8 cellular contexts compared by ENCODE assay signal in the genomic region with DNA sequence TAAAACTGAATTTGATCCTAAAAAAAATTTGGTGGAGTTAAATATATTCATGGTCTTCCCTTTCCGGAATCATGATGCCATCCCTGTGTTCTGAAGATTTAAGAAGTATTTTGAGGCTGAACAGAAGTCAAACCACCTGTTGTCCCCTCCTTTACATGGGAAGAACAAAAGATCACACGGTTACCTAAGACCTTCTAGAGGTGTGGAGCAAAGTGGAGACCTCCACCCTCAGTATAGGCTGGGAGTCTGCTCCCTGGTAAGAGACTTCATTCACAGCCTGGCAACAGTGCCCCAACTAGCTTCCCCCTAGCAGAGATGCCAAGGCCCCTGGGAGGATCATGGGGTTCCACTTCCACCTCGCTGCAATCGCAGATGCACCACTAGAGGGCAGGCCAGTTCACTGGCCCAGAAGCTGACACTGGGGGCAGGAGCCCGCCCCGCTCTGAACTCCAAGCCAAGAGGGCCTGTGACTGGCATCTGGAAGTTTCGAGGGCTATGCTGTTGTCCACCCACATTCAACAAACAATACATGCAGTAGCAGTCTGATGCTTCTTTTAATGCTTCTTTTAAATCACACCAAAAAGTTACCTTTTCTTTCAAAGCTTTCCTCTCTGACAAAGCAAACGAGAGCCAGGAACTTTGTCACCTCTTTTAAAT. TPM values are rescaled to one million over a fixed set of nuclear protein-coding genes. Genes with fewer than 3 reads are reported as not detected.
DNase-seq lines count a peak whose midpoint lies in the region; ATAC-seq and TF ChIP-seq lines count a peak whose summit lies in the region.

No MANE protein-coding gene starts in this region.

- H3K4me3 ChIP-seq in AG10803 (ENCODE audit: low read length): no peak overlapping the region
- no peak overlapping the region for H3K4me3 ChIP-seq in right lobe of liver

- peak; percentile 93 for TF ChIP-seq CTCF in AG10803 (conservative IDR thresholded peaks at IDR 0.05; ENCODE audit: low read length)
- TF ChIP-seq CTCF in chondrocyte (IDR thresholded peaks at IDR 0.05): peak; percentile 95
- TF ChIP-seq CTCF in right lobe of liver (IDR thresholded peaks at IDR 0.05): peak; percentile 73 to 98 (median 96)

- H3K4me3 Mint-ChIP-seq in activated CD4-positive, alpha-beta T cell treated with anti-CD3 and anti-CD28 coated beads for 36 hours: no peak overlapping the region
- H3K4me3 Mint-ChIP-seq in chondrocyte (ENCODE audit: unreplicated experiment): no peak overlapping the region

- peak overlapping the region in 1 of 3 donors; percentile 19 for H3K27ac ChIP-seq in right lobe of liver

- peak overlapping the region; percentile 51 for H3K27ac Mint-ChIP-seq in activated CD4-positive, alpha-beta T cell treated with anti-CD3 and anti-CD28 coated beads for 36 hours
- no peak overlapping the region for H3K27ac Mint-ChIP-seq in chondrocyte (ENCODE audit: unreplicated experiment)

- CTCF ChIA-PET in activated CD4-positive, alpha-beta T cell treated with anti-CD3 and anti-CD28 coated beads for 36 hours (lab: Charles Lee): interaction anchor here (0.5 to 2.5 kb wide), 61 partner anchors 9 to 1544 kb away, joined by 3 to 32 read pairs (median 4); a partner anchor contains a TSS

- H3K4me1 Mint-ChIP-seq in activated CD4-positive, alpha-beta T cell treated with anti-CD3 and anti-CD28 coated beads for 36 hours: peaks cover 23% of the 10 kb centered on the region
- H3K4me1 Mint-ChIP-seq in chondrocyte (ENCODE audit: low read depth): peaks cover 3% of the 10 kb centered on the region

- no peak for TF ChIP-seq POLR2A in right lobe of liver (IDR thresholded peaks at IDR 0.05)

- WGBS in right lobe of liver (ENCODE audit: insufficient coverage, low coverage, low lambda C conversion rate, missing lambda C conversion rate): 45% methylated on average over 4 of the region's 8 CpGs

- no peaks in the 10 kb centered on the region for H3K36me3 ChIP-seq in right lobe of liver

- H3K4me1 ChIP-seq in right lobe of liver: peaks cover 0 to 5% (median 0%) of the 10 kb centered on the region in 4 donors

- intact Hi-C loops in activated CD4-positive, alpha-beta T cell treated with anti-CD3 and anti-CD28 coated beads for 36 hours (cut with DNase I, micrococcal nuclease): loop anchor here (1.0 to 5.0 kb wide), 7 partner anchors 38 to 265 kb away; a partner anchor contains a TSS
- intact Hi-C loops in right lobe of liver (cut with DNase I): no loop called here

- ATAC-seq in GM18867 (IDR thresholded peaks at IDR 0.05; ENCODE audit: unreplicated experiment) (peak; percentile 54), HG03066 (IDR thresholded peaks at IDR 0.05; ENCODE audit: low read depth, unreplicated experiment) (peak; percentile 59), right lobe of liver (peak; percentile 93 to 97 (median 96))
- peak; percentile 89 for ATAC-seq in activated CD4-positive, alpha-beta T cell treated with anti-CD3 and anti-CD28 coated beads for 36 hours

- no peaks in the 10 kb centered on the region for H3K9me3 ChIP-seq in right lobe of liver

- H3K9me3 Mint-ChIP-seq in activated CD4-positive, alpha-beta T cell treated with anti-CD3 and anti-CD28 coated beads for 36 hours (ENCODE audit: low read depth): no peaks in the 10 kb centered on the region
- H3K9me3 Mint-ChIP-seq in chondrocyte (ENCODE audit: low read depth): no peaks in the 10 kb centered on the region

- POLR2A ChIA-PET in activated CD4-positive, alpha-beta T cell treated with anti-CD3 and anti-CD28 coated beads for 36 hours (lab: Charles Lee): interaction anchor here (0.6 kb wide), 1 partner anchor 128 kb away, joined by 6 read pairs; no protein-coding TSS in a partner anchor

- H3K27me3 ChIP-seq in right lobe of liver: no peaks in the 10 kb centered on the region

- DNase-seq in AG10803 (ENCODE audit: low read depth): peak; percentile 53
- peak; percentile 53 for DNase-seq in NCI-H2227 treated with DMSO at 0.1 percent for 48 hours (lab: John Stamatoyannopoulos, UW)
- peak; percentile 88 for DNase-seq in activated CD4-positive, alpha-beta T cell treated with anti-CD3 and anti-CD28 coated beads for 36 hours
- DNase-seq in chondrocyte (ENCODE audit: low spot score): no peak
- DNase-seq in right lobe of liver: peak; percentile 79 to 83 (median 81)
- peak; percentile 70 for DNase-seq in stimulated activated CD8-positive, alpha-beta memory T cell treated with anti-CD3 and anti-CD28 coated beads, Interleukin-12 subunit alpha, Interleukin-12 subunit beta, amount 100 ng/mL, for 1 hour (ENCODE audit: low read depth)

- H3K36me3 Mint-ChIP-seq in activated CD4-positive, alpha-beta T cell treated with anti-CD3 and anti-CD28 coated beads for 36 hours (ENCODE audit: low read depth): peaks cover 3% of the 10 kb centered on the region
- no peaks in the 10 kb centered on the region for H3K36me3 Mint-ChIP-seq in chondrocyte (ENCODE audit: low read depth)

- no peaks in the 10 kb centered on the region for H3K27me3 Mint-ChIP-seq in activated CD4-positive, alpha-beta T cell treated with anti-CD3 and anti-CD28 coated beads for 36 hours
- H3K27me3 Mint-ChIP-seq in chondrocyte (ENCODE audit: low read depth): no peaks in the 10 kb centered on the region

RNA-seq across cellular contexts. Expression of a gene that starts 19.5 kb away (rescaled TPM):
- 10 to 100 TPM; 18.7 to 21.7 TPM for total RNA-seq in activated CD4-positive, alpha-beta T cell treated with anti-CD3 and anti-CD28 coated beads for 36 hours
- total RNA-seq in chondrocyte (42.6 to 49.8 TPM (median 49.1 TPM) in 3 replicates), right lobe of liver (10 to 100 TPM; 14.9 to 22.3 (median 19.7) TPM)

RNA-seq across cellular contexts. Expression of a gene that starts 40.1 kb away (rescaled TPM):
- 10 to 100 TPM; 19.6 to 20.1 TPM for total RNA-seq in activated CD4-positive, alpha-beta T cell treated with anti-CD3 and anti-CD28 coated beads for 36 hours
- total RNA-seq in chondrocyte (8.9 to 18.8 TPM (median 17.9 TPM) in 3 replicates), right lobe of liver (10 to 100 TPM in 4 of 6 experiments, 1 to 10 TPM in 2; 7.1 to 18.7 (median 12.2) TPM)

RNA-seq across cellular contexts. Expression of a gene that starts 56.9 kb away (rescaled TPM):
- total RNA-seq in activated CD4-positive, alpha-beta T cell treated with anti-CD3 and anti-CD28 coated beads for 36 hours: under 1 TPM; 0.14 to 0.49 TPM
- total RNA-seq in chondrocyte (0.57 to 1.4 TPM (median 0.72 TPM) in 3 replicates), right lobe of liver (1 to 10 TPM in 1 of 6 experiments, under 1 TPM in 5; 0.20 to 1.2 (median 0.56) TPM)

Comparison
In these comparisons a context has a peak if more than half of its experiments do, and no peak if none do; other contexts are left out.
1. intact Hi-C loops: an anchor here in activated CD4-positive, alpha-beta T cell treated with anti-CD3 and anti-CD28 coated beads for 36 hours (1.0 to 5.0 kb wide); none called in right lobe of liver.